ENCODE assay signal across 23 cellular contexts in the genomic region with DNA sequence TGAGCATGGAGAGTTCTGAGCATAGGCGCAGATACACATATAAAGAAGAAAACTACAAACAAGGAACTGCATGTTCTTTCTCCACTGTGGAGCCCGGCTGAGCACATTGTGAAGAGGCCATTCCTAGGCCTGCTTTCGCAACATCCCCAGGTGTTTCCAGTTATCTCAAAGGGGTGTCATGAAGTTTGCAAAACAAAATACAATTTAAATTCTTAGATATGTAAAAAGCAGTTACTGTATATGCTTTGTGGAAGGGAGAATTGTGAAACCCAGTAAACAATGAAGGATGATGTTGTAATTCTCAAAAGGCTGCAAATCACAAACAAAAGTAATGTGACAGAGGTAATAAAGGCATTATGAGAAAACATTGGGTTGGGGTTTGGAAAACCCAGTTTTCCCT.
DNase-seq lines count a peak whose midpoint lies in the region; ATAC-seq and TF ChIP-seq lines count a peak whose summit lies in the region.
"Had no signal": no experiment of that assay in that cellular context is flagged by ENCODE, and none has a peak within 500 bp of the region (broad histone marks: within the 10 kb centered on the region; RNA-seq: fewer than 3 reads in every experiment).

No MANE protein-coding gene starts in this region.

- H3F3A ChIP-seq in smooth muscle cell (ENCODE audit: low read depth) = no peaks in the 10 kb centered on the region

- no peak overlapping the region for H3K4me3 Mint-ChIP-seq in H9
- no peak overlapping the region for H3K4me3 Mint-ChIP-seq in stimulated activated naive CD8-positive, alpha-beta T cell treated with anti-CD3 and anti-CD28 coated beads, Interleukin-15, amount 100 ng/mL, for 72 hours
- H3K4me3 Mint-ChIP-seq: activated CD4-positive, alpha-beta T cell treated with anti-CD3 and anti-CD28 coated beads, Interleukin-2, amount 10 ng/mL, durations not matched to agents 7 days and 5 days; naive thymus-derived CD4-positive, alpha-beta T cell had no signal

- no peak overlapping the region for H2BK12ac ChIP-seq in H9 (ENCODE audit: insufficient read length, low read depth, low read length)

- TF ChIP-seq CTCF in H9 (conservative IDR thresholded peaks at IDR 0.05) (no peak), hepatocyte (IDR thresholded peaks at IDR 0.05; ENCODE audit: poor library complexity) (no peak), smooth muscle cell (IDR thresholded peaks at IDR 0.05; ENCODE audit: borderline replicate concordance, insufficient read depth, poor library complexity, severe bottlenecking) (no peak)

- H2AFZ ChIP-seq in H9 (ENCODE audit: low read length) = no peak overlapping the region
- H2AFZ ChIP-seq in hepatocyte = no peak overlapping the region
- H2AFZ ChIP-seq in smooth muscle cell (ENCODE audit: low read depth) = no peak overlapping the region

- no peak overlapping the region for H2BK20ac ChIP-seq in H9 (ENCODE audit: low read depth, low read length, poor library complexity, severe bottlenecking)

- H2BK15ac ChIP-seq in H9 (ENCODE audit: low read depth, low read length) = no peak overlapping the region

- WGBS in H9 (ENCODE audit: extremely low coverage, insufficient read length, low lambda C conversion rate) = no CpG with 5 or more reads among the region's 3 CpGs
- 65% methylated on average over 3 of the region's 3 CpGs for WGBS in hepatocyte (ENCODE audit: low lambda C conversion rate, missing lambda C conversion rate)
- WGBS in smooth muscle cell (ENCODE audit: low lambda C conversion rate) = 82% methylated on average over 3 of the region's 3 CpGs

- H3K4me2 ChIP-seq in H9 (ENCODE audit: insufficient read depth, insufficient read length, low read length) (no peak overlapping the region), hepatocyte (no peak overlapping the region), smooth muscle cell (no peak overlapping the region)
- H3K4me2 ChIP-seq: KMS-11 had no signal

- H3K4me1 Mint-ChIP-seq in H9 = peaks cover 61 to 67% of the 10 kb centered on the region in 2 experiments
- peaks cover 18% of the 10 kb centered on the region for H3K4me1 Mint-ChIP-seq in stimulated activated naive CD8-positive, alpha-beta T cell treated with anti-CD3 and anti-CD28 coated beads, Interleukin-15, amount 100 ng/mL, for 72 hours

- H3K4me1 ChIP-seq in H9 (ENCODE audit: insufficient read depth, low read length) = peaks cover 25% of the 10 kb centered on the region
- H3K4me1 ChIP-seq in hepatocyte (ENCODE audit: insufficient read depth) = peaks cover 26% of the 10 kb centered on the region
- peaks cover 8% of the 10 kb centered on the region for H3K4me1 ChIP-seq in smooth muscle cell (ENCODE audit: low read depth)

- no peak overlapping the region for H4K8ac ChIP-seq in H9 (replicated peaks; ENCODE audit: insufficient read length, low read depth, low read length)

- H4K20me1 ChIP-seq in H9 (ENCODE audit: control insufficient read depth, insufficient read depth, insufficient read length) = no peaks in the 10 kb centered on the region
- no peaks in the 10 kb centered on the region for H4K20me1 ChIP-seq in hepatocyte (ENCODE audit: insufficient read depth, poor library complexity, severe bottlenecking)
- no peaks in the 10 kb centered on the region for H4K20me1 ChIP-seq in smooth muscle cell (ENCODE audit: low read depth)

- no peaks in the 10 kb centered on the region for H3K9me2 ChIP-seq in hepatocyte (replicated peaks; ENCODE audit: insufficient read depth)

- H3K9me3 Mint-ChIP-seq in H9 = no peaks in the 10 kb centered on the region
- no peaks in the 10 kb centered on the region for H3K9me3 Mint-ChIP-seq in stimulated activated naive CD8-positive, alpha-beta T cell treated with anti-CD3 and anti-CD28 coated beads, Interleukin-15, amount 100 ng/mL, for 72 hours
- H3K9me3 Mint-ChIP-seq: activated CD4-positive, alpha-beta T cell treated with anti-CD3 and anti-CD28 coated beads, Interleukin-2, amount 10 ng/mL, durations not matched to agents 7 days and 5 days; naive thymus-derived CD4-positive, alpha-beta T cell had no signal

- no peak overlapping the region for H3T11ph ChIP-seq in H9 (ENCODE audit: low read length)

- H3K23me2 ChIP-seq in H9 (ENCODE audit: insufficient read length, low read depth, low read length, poor library complexity, severe bottlenecking) = no peaks in the 10 kb centered on the region

- no peak overlapping the region for H3K4ac ChIP-seq in H9 (ENCODE audit: low read depth, low read length)

- H3K36me3 ChIP-seq in SK-N-MC (ENCODE audit: insufficient read depth, low read length) (no peaks in the 10 kb centered on the region), hepatocyte (replicated peaks; ENCODE audit: insufficient read depth, low read depth) (no peaks in the 10 kb centered on the region), smooth muscle cell (ENCODE audit: low read depth) (no peaks in the 10 kb centered on the region)
- H3K36me3 ChIP-seq: suprapubic skin had no signal

- no peak overlapping the region for H3K23ac ChIP-seq in H9 (ENCODE audit: insufficient read length, low read depth, low read length)

- peak overlapping the region; percentile 66 to 95 (median 95); a peak in 6 of 7 replicates for H3K27ac Mint-ChIP-seq in H9
- H3K27ac Mint-ChIP-seq in stimulated activated naive CD8-positive, alpha-beta T cell treated with anti-CD3 and anti-CD28 coated beads, Interleukin-15, amount 100 ng/mL, for 72 hours = no peak overlapping the region
- H3K27ac Mint-ChIP-seq: activated CD4-positive, alpha-beta T cell treated with anti-CD3 and anti-CD28 coated beads, Interleukin-2, amount 10 ng/mL, durations not matched to agents 7 days and 5 days; naive thymus-derived CD4-positive, alpha-beta T cell had no signal

- ATAC-seq in stimulated activated naive CD8-positive, alpha-beta T cell treated with anti-CD3 and anti-CD28 coated beads, Interleukin-15, amount 100 ng/mL, for 72 hours = no peak
- no peak for ATAC-seq in GM18502 (IDR thresholded peaks at IDR 0.05; ENCODE audit: poor library complexity, unreplicated experiment)
- ATAC-seq: naive thymus-derived CD4-positive, alpha-beta T cell; SK-N-SH treated with all-trans-retinoic acid at 6 μM for 48 hours had no signal

- DNase-seq in H9 = no peak
- no peak for DNase-seq in SK-N-MC (ENCODE audit: low read depth, low spot score)
- peak; percentile 22 for DNase-seq in hepatocyte (ENCODE audit: low spot score)
- no peak for DNase-seq in smooth muscle cell (lab: John Stamatoyannopoulos, UW; ENCODE audit: unreplicated experiment)
- no peak for DNase-seq in KBM-7
- DNase-seq in stimulated activated naive CD8-positive, alpha-beta T cell treated with anti-CD3 and anti-CD28 coated beads, Interleukin-15, amount 100 ng/mL, for 72 hours = no peak
- no peak for DNase-seq in NCI-H82 (lab: John Stamatoyannopoulos, UW)
- DNase-seq: activated CD4-positive, alpha-beta T cell treated with anti-CD3 and anti-CD28 coated beads, Interleukin-2, amount 10 ng/mL, durations not matched to agents 7 days and 5 days; activated naive CD4-positive, alpha-beta T cell; activated T-cell treated with anti-CD3 and anti-CD28 coated beads, Interleukin-2, amount 50 U/mL, for 48 hours; C1 segment of cervical spinal cord; effector CD8-positive, alpha-beta T cell; HCEC 1CT; naive thymus-derived CD4-positive, alpha-beta T cell; NCI-H1436 treated with DMSO at 0.1 percent for 48 hours; NCI-H69; retina; RPMI8226; T-helper 2 cell had no signal

- H3K27me3 ChIP-seq in H9 (ENCODE audit: insufficient read depth, low read length) (no peaks in the 10 kb centered on the region), hepatocyte (no peaks in the 10 kb centered on the region), smooth muscle cell (ENCODE audit: low read depth) (no peaks in the 10 kb centered on the region)
- H3K27me3 ChIP-seq: suprapubic skin had no signal

- no peak overlapping the region for H2BK5ac ChIP-seq in H9 (ENCODE audit: insufficient read length, low read length)

- no peak overlapping the region for H3K18ac ChIP-seq in H9 (ENCODE audit: insufficient read length, low read depth, low read length)

- H3K9me3 ChIP-seq in H9 (ENCODE audit: control insufficient read depth, low read depth, low read length) (no peaks in the 10 kb centered on the region), SK-N-MC (ENCODE audit: low read depth, low read length) (no peaks in the 10 kb centered on the region), hepatocyte (ENCODE audit: low read depth) (no peaks in the 10 kb centered on the region), smooth muscle cell (replicated peaks; ENCODE audit: low read depth) (no peaks in the 10 kb centered on the region)
- H3K9me3 ChIP-seq: suprapubic skin had no signal

- no peak overlapping the region for H4K5ac ChIP-seq in H9 (ENCODE audit: insufficient read length, low read depth, low read length)

- H4K91ac ChIP-seq in H9 (ENCODE audit: insufficient read length, low read depth, low read length) = no peak overlapping the region

- H3K79me2 ChIP-seq in H9 (ENCODE audit: insufficient read depth, low read length) = no peaks in the 10 kb centered on the region
- H3K79me2 ChIP-seq in hepatocyte = no peaks in the 10 kb centered on the region
- H3K79me2 ChIP-seq in smooth muscle cell (ENCODE audit: low read depth) = no peaks in the 10 kb centered on the region

- H3K56ac ChIP-seq in H9 (ENCODE audit: insufficient read length, low read depth, low read length) = no peak overlapping the region

- no peak overlapping the region for H2AK5ac ChIP-seq in H9 (ENCODE audit: insufficient read length, low read length)

- H3K14ac ChIP-seq in H9 (ENCODE audit: insufficient read depth, low read length) = no peak overlapping the region

- H3K27me3 Mint-ChIP-seq in H9 (ENCODE audit: low read depth) = no peaks in the 10 kb centered on the region
- no peaks in the 10 kb centered on the region for H3K27me3 Mint-ChIP-seq in stimulated activated naive CD8-positive, alpha-beta T cell treated with anti-CD3 and anti-CD28 coated beads, Interleukin-15, amount 100 ng/mL, for 72 hours
- H3K27me3 Mint-ChIP-seq: activated CD4-positive, alpha-beta T cell treated with anti-CD3 and anti-CD28 coated beads, Interleukin-2, amount 10 ng/mL, durations not matched to agents 7 days and 5 days had no signal

- no peaks in the 10 kb centered on the region; a peak in 2 of 7 replicates for H3K36me3 Mint-ChIP-seq in H9 (ENCODE audit: insufficient read depth in 1 of 3, low read depth in 3 of 3)
- H3K36me3 Mint-ChIP-seq: naive thymus-derived CD4-positive, alpha-beta T cell had no signal

- in situ Hi-C loops in KBM-7 (cut with MboI; ENCODE audit: low pct_unique_long_range_greater_than_20kb, low sequenced_read_pairs) = no loop called here

- H3K27ac ChIP-seq in H9 (ENCODE audit: insufficient read length, low read depth, low read length) (peak overlapping the region; percentile 65), SK-N-MC (peak overlapping the region; percentile 60; the same call in 1 of the 2 replicates), hepatocyte (peak overlapping the region; percentile 36), smooth muscle cell (ENCODE audit: low read depth) (peak overlapping the region; percentile 36)
- H3K27ac ChIP-seq: KMS-11, suprapubic skin had no signal

- H3K4me3 ChIP-seq in SK-N-MC (no peak overlapping the region), hepatocyte (no peak overlapping the region), smooth muscle cell (no peak overlapping the region)
- H3K4me3 ChIP-seq: suprapubic skin had no signal

- no peak overlapping the region for H3K9ac ChIP-seq in H9 (ENCODE audit: extremely low read depth, insufficient read length, low read length)
- H3K9ac ChIP-seq in SK-N-MC (ENCODE audit: insufficient read length) = no peak overlapping the region
- no peak overlapping the region for H3K9ac ChIP-seq in smooth muscle cell (ENCODE audit: low read depth)
- H3K9ac ChIP-seq: KMS-11 had no signal

- no peaks in the 10 kb centered on the region for H3K79me1 ChIP-seq in H9 (ENCODE audit: insufficient read depth, low read depth, low read length, poor library complexity, severe bottlenecking)

- no peak overlapping the region for H2BK120ac ChIP-seq in H9 (ENCODE audit: low read depth, low read length, poor library complexity, severe bottlenecking)

Comparison
In these comparisons a context has a peak if more than half of its experiments do, and no peak if none do; other contexts are left out.
1. H3K27ac Mint-ChIP-seq: peak in H9 (3 of 3); none in stimulated activated naive CD8-positive, alpha-beta T cell treated with anti-CD3 and anti-CD28 coated beads, Interleukin-15, amount 100 ng/mL, for 72 hours (0 of 2).
2. Peak in every context shown above with its lines, with median percentiles within 50 percentile points of each other: H3K27ac ChIP-seq.